Comparison of ENCODE assay signal across 8 cellular contexts in the genomic region with DNA sequence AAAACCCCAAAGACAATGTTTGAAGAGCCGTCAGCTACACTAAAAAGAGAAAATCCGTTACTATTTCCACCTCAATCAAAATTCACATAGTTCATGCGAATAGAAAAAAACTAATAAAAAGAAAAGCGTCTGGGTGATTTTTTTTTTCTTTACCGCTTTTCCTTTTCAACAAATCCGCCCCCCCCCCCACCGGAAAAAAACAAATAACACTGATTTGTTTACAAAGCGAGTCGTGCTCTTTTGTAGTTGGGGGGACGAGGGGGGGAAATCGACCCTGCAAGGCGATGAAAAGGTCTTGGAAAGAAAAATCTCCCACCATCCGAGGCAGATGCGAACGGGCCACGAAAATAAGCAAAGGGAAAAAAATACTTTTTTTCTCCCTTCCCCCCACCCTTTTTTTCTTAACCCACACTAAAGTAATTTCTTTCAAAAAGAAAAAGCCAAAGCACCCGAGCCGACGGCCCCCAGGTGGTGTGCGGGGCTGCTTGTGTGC. TPM values are rescaled to one million over a fixed set of nuclear protein-coding genes. Genes with fewer than 3 reads are reported as not detected.
DNase-seq lines count a peak whose midpoint lies in the region; ATAC-seq lines count a peak whose summit lies in the region.

No MANE protein-coding gene starts in this region.

- peak overlapping the region; percentile 82 for H3K4me3 ChIP-seq in iPS-18c (ENCODE audit: insufficient read depth, low read depth, low read length)

- DNase-seq in NCI-H146 (lab: John Stamatoyannopoulos, UW) (peak; percentile 25), NCI-H146 treated with DMSO at 0.1 percent for 48 hours (lab: John Stamatoyannopoulos, UW; ENCODE audit: unreplicated experiment) (no peak), DMS79 (lab: John Stamatoyannopoulos, UW) (no peak), NCI-H526 treated with DMSO at 0.1 percent for 48 hours (lab: John Stamatoyannopoulos, UW) (no peak)
- DNase-seq in stimulated activated naive CD8-positive, alpha-beta T cell treated with anti-CD3 and anti-CD28 coated beads, Interleukin-15, amount 100 ng/mL, for 72 hours = no peak

- no peaks in the 10 kb centered on the region for H3K9me3 Mint-ChIP-seq in activated T-helper 17 cell treated with anti-CD3 and anti-CD28 coated beads, Interleukin-2, amount 50 U/mL, for 72 hours
- no peaks in the 10 kb centered on the region for H3K9me3 Mint-ChIP-seq in stimulated activated naive CD8-positive, alpha-beta T cell treated with anti-CD3 and anti-CD28 coated beads, Interleukin-15, amount 100 ng/mL, for 72 hours

- ATAC-seq in activated T-helper 17 cell treated with anti-CD3 and anti-CD28 coated beads, Interleukin-2, amount 50 U/mL, for 72 hours (replicated peaks) = no peak
- ATAC-seq in stimulated activated naive CD8-positive, alpha-beta T cell treated with anti-CD3 and anti-CD28 coated beads, Interleukin-15, amount 100 ng/mL, for 72 hours = no peak
- no peak for ATAC-seq in GM21576 (IDR thresholded peaks at IDR 0.05; ENCODE audit: unreplicated experiment)

- H3K9me3 ChIP-seq in iPS-18c (ENCODE audit: control insufficient read depth, insufficient read depth, low read length) = no peaks in the 10 kb centered on the region

- peaks cover 49% of the 10 kb centered on the region for H3K27me3 Mint-ChIP-seq in activated T-helper 17 cell treated with anti-CD3 and anti-CD28 coated beads, Interleukin-2, amount 50 U/mL, for 72 hours
- peaks cover 61% of the 10 kb centered on the region for H3K27me3 Mint-ChIP-seq in stimulated activated naive CD8-positive, alpha-beta T cell treated with anti-CD3 and anti-CD28 coated beads, Interleukin-15, amount 100 ng/mL, for 72 hours

- H3K4me3 Mint-ChIP-seq in activated T-helper 17 cell treated with anti-CD3 and anti-CD28 coated beads, Interleukin-2, amount 50 U/mL, for 72 hours = peak overlapping the region; percentile 75
- H3K4me3 Mint-ChIP-seq in stimulated activated naive CD8-positive, alpha-beta T cell treated with anti-CD3 and anti-CD28 coated beads, Interleukin-15, amount 100 ng/mL, for 72 hours = peak overlapping the region; percentile 76 to 82

- H3K36me3 Mint-ChIP-seq in activated T-helper 17 cell treated with anti-CD3 and anti-CD28 coated beads, Interleukin-2, amount 50 U/mL, for 72 hours (ENCODE audit: low read depth) = peaks cover 11% of the 10 kb centered on the region

- no peaks in the 10 kb centered on the region for H3K4me1 Mint-ChIP-seq in activated T-helper 17 cell treated with anti-CD3 and anti-CD28 coated beads, Interleukin-2, amount 50 U/mL, for 72 hours
- H3K4me1 Mint-ChIP-seq in stimulated activated naive CD8-positive, alpha-beta T cell treated with anti-CD3 and anti-CD28 coated beads, Interleukin-15, amount 100 ng/mL, for 72 hours = peaks cover 17% of the 10 kb centered on the region

- no peak overlapping the region for H3K27ac Mint-ChIP-seq in activated T-helper 17 cell treated with anti-CD3 and anti-CD28 coated beads, Interleukin-2, amount 50 U/mL, for 72 hours
- no peak overlapping the region for H3K27ac Mint-ChIP-seq in stimulated activated naive CD8-positive, alpha-beta T cell treated with anti-CD3 and anti-CD28 coated beads, Interleukin-15, amount 100 ng/mL, for 72 hours

RNA-seq across cellular contexts. Expression of a gene that starts 0.6 kb away (rescaled TPM):
- total RNA-seq in activated T-helper 17 cell treated with anti-CD3 and anti-CD28 coated beads, Interleukin-2, amount 50 U/mL, for 72 hours = not detected
